Comparison of ENCODE assay signal across 1 cellular context in the genomic region with DNA sequence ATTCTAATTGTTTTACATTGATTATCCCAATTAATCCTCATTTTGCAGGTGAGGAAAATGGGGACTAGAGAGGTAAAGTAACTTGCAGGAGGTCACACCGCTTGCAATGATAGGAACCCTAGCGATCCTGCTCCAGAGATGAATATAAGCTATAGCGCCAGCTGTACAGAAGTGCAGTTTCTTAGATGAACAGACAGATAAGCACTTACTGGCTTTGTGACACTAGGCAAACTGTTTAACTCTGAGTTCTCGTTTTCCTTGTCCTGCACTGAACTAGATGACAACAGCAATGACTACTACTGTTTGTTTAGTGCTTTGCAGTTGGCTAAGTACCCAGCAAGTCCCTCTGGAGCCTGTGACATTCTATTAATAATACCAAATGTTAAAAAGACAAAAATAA.
TF ChIP-seq lines count a peak whose summit lies in the region.

No MANE protein-coding gene starts in this region.

TF ChIP-seq in WTC11, 78 proteins besides CTCF, POLR2A, EP300 and RAD21:
- no peak for TF ChIP-seq ARID4B (CRISPR knock-in tag; IDR thresholded peaks at IDR 0.05; ENCODE audit: borderline replicate concordance)
- TF ChIP-seq ZNF219 (CRISPR knock-in tag; IDR thresholded peaks at IDR 0.05; ENCODE audit: borderline replicate concordance) = no peak
- TF ChIP-seq TEAD4 (CRISPR knock-in tag; IDR thresholded peaks at IDR 0.05) = no peak
- no peak for TF ChIP-seq ZNF425 (CRISPR knock-in tag; conservative IDR thresholded peaks at IDR 0.05)
- TF ChIP-seq ZNF263 (CRISPR knock-in tag; IDR thresholded peaks at IDR 0.05; ENCODE audit: low read depth) = no peak
- TF ChIP-seq ERG (CRISPR knock-in tag; IDR thresholded peaks at IDR 0.05) = no peak
- no peak for TF ChIP-seq ZNF232 (CRISPR knock-in tag; IDR thresholded peaks at IDR 0.05)
- TF ChIP-seq USF2 (CRISPR knock-in tag; IDR thresholded peaks at IDR 0.05) = no peak
- TF ChIP-seq MXD4 (CRISPR knock-in tag; IDR thresholded peaks at IDR 0.05; ENCODE audit: borderline replicate concordance) = no peak
TF ChIP-seq in WTC11: peak in this region for 0.
